In genomic region chr21:15809818-15810217, GRCh38 we compare ENCODE assay signal across 13 cellular contexts.
DNase-seq lines count a peak whose midpoint lies in the region; ATAC-seq and TF ChIP-seq lines count a peak whose summit lies in the region.
"Had no signal": no experiment of that assay in that cellular context is flagged by ENCODE, and none has a peak within 500 bp of the region (broad histone marks: within the 10 kb centered on the region; RNA-seq: fewer than 3 reads in every experiment).

No MANE protein-coding gene starts in this region.

- peak; percentile 61 for DNase-seq in natural killer cell treated with Interleukin-12 subunit alpha and Interleukin-12 subunit beta and Interleukin-15 and Interleukin-18, amount 100 ng/mL, for 72 hours (ENCODE audit: low spot score)
- DNase-seq in natural killer cell (no peak), NCI-H524 (lab: John Stamatoyannopoulos, UW) (peak; percentile 22 to 80), fibroblast of mammary gland (ENCODE audit: low read depth) (peak; percentile 35), KG1 (lab: John Stamatoyannopoulos, UW) (no peak), nucleus accumbens (lab: John Stamatoyannopoulos, UW) (no peak), SKM-1 (lab: John Stamatoyannopoulos, UW; ENCODE audit: unreplicated experiment) (no peak), NCI-H146 (lab: John Stamatoyannopoulos, UW) (no peak)
- DNase-seq: dorsolateral prefrontal cortex; glutamatergic neuron; left cardiac atrium; stimulated activated naive B cell treated with anti-CD40 and anti-IgM and Interleukin-4, amounts not matched to agents 10 μg/mL and 1 μg/mL and 100 μg/mL, for 72 hours had no signal

- intact Hi-C loops in natural killer cell (cut with micrococcal nuclease): no loop called here

- H3K9me3 Mint-ChIP-seq in natural killer cell treated with Interleukin-12 subunit alpha and Interleukin-12 subunit beta and Interleukin-15 and Interleukin-18, amount 100 ng/mL, for 72 hours: no peaks in the 10 kb centered on the region
- H3K9me3 Mint-ChIP-seq in natural killer cell: no peaks in the 10 kb centered on the region

- no peak for TF ChIP-seq CTCF in natural killer cell (IDR thresholded peaks at IDR 0.05)
- no peak for TF ChIP-seq CTCF in fibroblast of mammary gland (conservative IDR thresholded peaks at IDR 0.05; ENCODE audit: control insufficient read depth, insufficient read depth, low read depth, low read length)

- peak overlapping the region; percentile 9 for H3K4me3 Mint-ChIP-seq in natural killer cell treated with Interleukin-12 subunit alpha and Interleukin-12 subunit beta and Interleukin-15 and Interleukin-18, amount 100 ng/mL, for 72 hours
- no peak overlapping the region for H3K4me3 Mint-ChIP-seq in natural killer cell
- H3K4me3 Mint-ChIP-seq: stimulated activated naive B cell treated with anti-CD40 and anti-IgM and Interleukin-4, amounts not matched to agents 10 μg/mL and 1 μg/mL and 100 μg/mL, for 72 hours had no signal

- peak; percentile 76 to 77 for ATAC-seq in natural killer cell treated with Interleukin-12 subunit alpha and Interleukin-12 subunit beta and Interleukin-15 and Interleukin-18, amount 100 ng/mL, for 72 hours
- ATAC-seq in natural killer cell: no peak
- ATAC-seq: left cardiac atrium; stimulated activated naive B cell treated with anti-CD40 and anti-IgM and Interleukin-4, amounts not matched to agents 10 μg/mL and 1 μg/mL and 100 μg/mL, for 72 hours had no signal

- H3K27me3 Mint-ChIP-seq in natural killer cell treated with Interleukin-12 subunit alpha and Interleukin-12 subunit beta and Interleukin-15 and Interleukin-18, amount 100 ng/mL, for 72 hours: no peaks in the 10 kb centered on the region
- no peaks in the 10 kb centered on the region for H3K27me3 Mint-ChIP-seq in natural killer cell (ENCODE audit: low read depth in 2 of 2)
- H3K27me3 Mint-ChIP-seq: stimulated activated naive B cell treated with anti-CD40 and anti-IgM and Interleukin-4, amounts not matched to agents 10 μg/mL and 1 μg/mL and 100 μg/mL, for 72 hours had no signal

- peaks cover 18 to 20% of the 10 kb centered on the region in 2 donors for H3K4me1 Mint-ChIP-seq in natural killer cell treated with Interleukin-12 subunit alpha and Interleukin-12 subunit beta and Interleukin-15 and Interleukin-18, amount 100 ng/mL, for 72 hours (ENCODE audit: low read depth in 2 of 2)
- peaks cover 18 to 21% of the 10 kb centered on the region in 2 donors for H3K4me1 Mint-ChIP-seq in natural killer cell

- H3K4me3 ChIP-seq in fibroblast of mammary gland (ENCODE audit: control insufficient read depth, low read depth, low read length): no peak overlapping the region
- H3K4me3 ChIP-seq: BLaER1, dorsolateral prefrontal cortex had no signal

- H3K27ac Mint-ChIP-seq in natural killer cell treated with Interleukin-12 subunit alpha and Interleukin-12 subunit beta and Interleukin-15 and Interleukin-18, amount 100 ng/mL, for 72 hours: peak overlapping the region; percentile 15 to 79
- H3K27ac Mint-ChIP-seq in natural killer cell: peak overlapping the region in 1 of 2 donors; percentile 24
- H3K27ac Mint-ChIP-seq: stimulated activated naive B cell treated with anti-CD40 and anti-IgM and Interleukin-4, amounts not matched to agents 10 μg/mL and 1 μg/mL and 100 μg/mL, for 72 hours had no signal

- peaks cover 19% of the 10 kb centered on the region for H3K36me3 Mint-ChIP-seq in natural killer cell treated with Interleukin-12 subunit alpha and Interleukin-12 subunit beta and Interleukin-15 and Interleukin-18, amount 100 ng/mL, for 72 hours
- peaks cover 7% of the 10 kb centered on the region for H3K36me3 Mint-ChIP-seq in natural killer cell

Comparison
In these comparisons a context has a peak if more than half of its experiments do, and no peak if none do; other contexts are left out.
1. ATAC-seq: peak in natural killer cell treated with Interleukin-12 subunit alpha and Interleukin-12 subunit beta and Interleukin-15 and Interleukin-18, amount 100 ng/mL, for 72 hours (2 of 2); none in natural killer cell (0 of 3).
2. DNase-seq: peak in natural killer cell treated with Interleukin-12 subunit alpha and Interleukin-12 subunit beta and Interleukin-15 and Interleukin-18, amount 100 ng/mL, for 72 hours (single experiment), NCI-H524 (2 of 2) and fibroblast of mammary gland (single experiment); none in natural killer cell (single experiment), KG1 (single experiment), nucleus accumbens (0 of 56), SKM-1 (single experiment) and NCI-H146 (single experiment).